9 cellular contexts compared by ENCODE assay signal in genomic region chr2:182898718-182899117, GRCh38. TPM values are rescaled to one million over a fixed set of nuclear protein-coding genes. Genes with fewer than 3 reads are reported as not detected.
"Had no signal": no experiment of that assay in that cellular context is flagged by ENCODE, and none has a peak within 500 bp of the region (broad histone marks: within the 10 kb centered on the region; RNA-seq: fewer than 3 reads in every experiment).

No MANE protein-coding gene starts in this region.

- H3K27me3 Mint-ChIP-seq: IgD-negative memory B cell had no signal

- H3K9me3 Mint-ChIP-seq: IgD-negative memory B cell had no signal

- H3K27ac Mint-ChIP-seq: IgD-negative memory B cell had no signal

- DNase-seq: GM23248, GOT3, H7, HCEC 1CT, KBM-7 had no signal

- H3K36me3 Mint-ChIP-seq: IgD-negative memory B cell had no signal

- H3K4me3 ChIP-seq: GM23248 had no signal

- H3K4me1 Mint-ChIP-seq: IgD-negative memory B cell had no signal

- H3K9ac ChIP-seq: GM23248 had no signal

- H3K4me3 Mint-ChIP-seq: IgD-negative memory B cell had no signal

- FAIRE-seq: HepG2 had no signal

- H2AFZ ChIP-seq: GM23248 had no signal

- ATAC-seq: HepG2 had no signal

- H3K27ac ChIP-seq: GM23248, HL-60 had no signal

RNA-seq across cellular contexts. Expression of gene FRZB, which starts 32.3 kb away (rescaled TPM):
- total RNA-seq: HT1080 had no signal
